In the genomic region with DNA sequence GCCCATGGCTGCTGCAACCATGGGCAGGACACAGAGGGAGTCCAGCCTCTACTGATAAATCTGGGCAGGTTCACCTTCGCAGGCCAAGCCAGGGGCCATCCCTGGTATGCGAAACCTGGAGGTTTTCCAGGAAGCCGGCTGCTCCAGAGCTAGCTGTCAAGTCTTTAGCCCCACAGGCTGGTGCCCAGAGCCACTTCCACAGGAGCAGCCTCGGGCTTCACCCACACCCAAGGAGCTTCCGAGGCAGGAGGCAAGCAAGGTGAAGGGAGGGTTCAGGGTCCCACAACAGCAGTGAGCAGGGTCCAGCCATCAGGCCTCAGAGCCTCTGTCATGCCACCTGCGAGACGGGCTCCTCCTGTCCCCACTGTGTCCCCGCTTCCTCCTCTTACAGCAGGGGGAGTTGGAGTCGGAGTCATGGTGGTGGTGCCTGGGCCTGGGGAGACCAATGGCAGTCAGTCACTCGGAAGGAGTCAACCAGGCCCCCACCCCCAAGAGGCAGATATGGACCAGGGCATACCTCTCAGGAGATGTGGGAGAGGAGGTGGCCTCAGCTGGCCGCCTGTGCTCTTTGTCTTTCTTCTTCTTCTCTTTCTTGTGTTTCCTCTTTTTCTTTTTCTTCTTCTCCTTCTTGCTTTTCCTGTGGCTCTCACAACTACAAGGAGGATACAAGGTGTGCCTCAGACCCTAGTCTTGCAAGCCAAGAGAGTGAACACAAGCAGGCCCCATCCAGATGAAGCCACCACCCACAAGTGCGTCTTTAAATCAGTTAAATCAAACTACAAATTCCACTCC, we compare ENCODE assay signal across 8 cellular contexts. TPM values are rescaled to one million over a fixed set of nuclear protein-coding genes. Genes with fewer than 3 reads are reported as not detected.
DNase-seq lines count a peak whose midpoint lies in the region; ATAC-seq and TF ChIP-seq lines count a peak whose summit lies in the region.

No MANE protein-coding gene starts in this region.

- H3K36me3 Mint-ChIP-seq in activated T-helper 1 cell treated with anti-CD3 and anti-CD28 coated beads, Interleukin-12 subunit alpha, Interleukin-12 subunit beta, Interleukin-2, Interleukin-4 antibody, amounts not matched to agents 30 ng/mL and 10 ng/mL and 1 ng/mL, durations not matched to agents 14 hours and 24 hours and 36 hours (ENCODE audit: low read depth) = peaks cover 18% of the 10 kb centered on the region

- H3K27ac Mint-ChIP-seq in activated T-helper 1 cell treated with anti-CD3 and anti-CD28 coated beads, Interleukin-12 subunit alpha, Interleukin-12 subunit beta, Interleukin-2, Interleukin-4 antibody, amounts not matched to agents 30 ng/mL and 10 ng/mL and 1 ng/mL, durations not matched to agents 14 hours and 24 hours and 36 hours = peak overlapping the region; percentile 86

- no peaks in the 10 kb centered on the region for H3K9me3 Mint-ChIP-seq in activated T-helper 1 cell treated with anti-CD3 and anti-CD28 coated beads, Interleukin-12 subunit alpha, Interleukin-12 subunit beta, Interleukin-2, Interleukin-4 antibody, amounts not matched to agents 30 ng/mL and 10 ng/mL and 1 ng/mL, durations not matched to agents 14 hours and 24 hours and 36 hours

- intact Hi-C loops in activated T-helper 1 cell treated with anti-CD3 and anti-CD28 coated beads, Interleukin-12 subunit alpha, Interleukin-12 subunit beta, Interleukin-2, Interleukin-4 antibody, amounts not matched to agents 30 ng/mL and 10 ng/mL and 1 ng/mL, durations not matched to agents 14 hours and 24 hours and 36 hours (cut with micrococcal nuclease) = no loop called here

- no peaks in the 10 kb centered on the region for H3K27me3 Mint-ChIP-seq in activated T-helper 1 cell treated with anti-CD3 and anti-CD28 coated beads, Interleukin-12 subunit alpha, Interleukin-12 subunit beta, Interleukin-2, Interleukin-4 antibody, amounts not matched to agents 30 ng/mL and 10 ng/mL and 1 ng/mL, durations not matched to agents 14 hours and 24 hours and 36 hours (ENCODE audit: insufficient read depth)

- peaks cover 17% of the 10 kb centered on the region for H3K4me1 Mint-ChIP-seq in activated T-helper 1 cell treated with anti-CD3 and anti-CD28 coated beads, Interleukin-12 subunit alpha, Interleukin-12 subunit beta, Interleukin-2, Interleukin-4 antibody, amounts not matched to agents 30 ng/mL and 10 ng/mL and 1 ng/mL, durations not matched to agents 14 hours and 24 hours and 36 hours (ENCODE audit: low read depth)

- DNase-seq in AG08396 (ENCODE audit: low spot score) = peak; percentile 11
- DNase-seq in GM20000 (ENCODE audit: low spot score) = peak; percentile 10
- no peak for DNase-seq in activated T-helper 1 cell treated with anti-CD3 and anti-CD28 coated beads, Interleukin-12 subunit alpha, Interleukin-12 subunit beta, Interleukin-2, Interleukin-4 antibody, amounts not matched to agents 30 ng/mL and 10 ng/mL and 1 ng/mL, durations not matched to agents 14 hours and 24 hours and 36 hours (ENCODE audit: low spot score)
- DNase-seq in mesenteric fat pad (ENCODE audit: low spot score) = peak; percentile 83
- DNase-seq in SW480 (ENCODE audit: low spot score) = no peak
- DNase-seq in hippocampal formation (lab: John Stamatoyannopoulos, UW) = no peak
- no peak for DNase-seq in C1 segment of cervical spinal cord (lab: John Stamatoyannopoulos, UW)

- TF ChIP-seq CTCF in GM20000 (IDR thresholded peaks at IDR 0.05; ENCODE audit: extremely low read depth, missing control alignments) = no peak

- ATAC-seq in GM18907 (IDR thresholded peaks at IDR 0.05; ENCODE audit: unreplicated experiment) = no peak

- H3K4me3 Mint-ChIP-seq in activated T-helper 1 cell treated with anti-CD3 and anti-CD28 coated beads, Interleukin-12 subunit alpha, Interleukin-12 subunit beta, Interleukin-2, Interleukin-4 antibody, amounts not matched to agents 30 ng/mL and 10 ng/mL and 1 ng/mL, durations not matched to agents 14 hours and 24 hours and 36 hours = peak overlapping the region; percentile 75

RNA-seq across cellular contexts. Expression of a gene that starts 2.1 kb away (rescaled TPM):
- total RNA-seq in activated T-helper 1 cell treated with anti-CD3 and anti-CD28 coated beads, Interleukin-12 subunit alpha, Interleukin-12 subunit beta, Interleukin-2, Interleukin-4 antibody, amounts not matched to agents 30 ng/mL and 10 ng/mL and 1 ng/mL, durations not matched to agents 14 hours and 24 hours and 36 hours = 27.7 and 30.7 TPM in 2 replicates
- 5.6 TPM for total RNA-seq in mesenteric fat pad

RNA-seq across cellular contexts. Expression of a gene that starts 8.1 kb away (rescaled TPM):
- 53.3 and 61.7 TPM in 2 replicates for total RNA-seq in activated T-helper 1 cell treated with anti-CD3 and anti-CD28 coated beads, Interleukin-12 subunit alpha, Interleukin-12 subunit beta, Interleukin-2, Interleukin-4 antibody, amounts not matched to agents 30 ng/mL and 10 ng/mL and 1 ng/mL, durations not matched to agents 14 hours and 24 hours and 36 hours
- total RNA-seq in mesenteric fat pad = 38.9 TPM

RNA-seq across cellular contexts. Expression of a gene that starts 18.5 kb away (rescaled TPM):
- total RNA-seq in activated T-helper 1 cell treated with anti-CD3 and anti-CD28 coated beads, Interleukin-12 subunit alpha, Interleukin-12 subunit beta, Interleukin-2, Interleukin-4 antibody, amounts not matched to agents 30 ng/mL and 10 ng/mL and 1 ng/mL, durations not matched to agents 14 hours and 24 hours and 36 hours = 404 TPM in 2 replicates
- total RNA-seq in mesenteric fat pad = 352 TPM

RNA-seq across cellular contexts. Expression of a gene that starts 39.1 kb away (rescaled TPM):
- 201 and 202 TPM in 2 replicates for total RNA-seq in activated T-helper 1 cell treated with anti-CD3 and anti-CD28 coated beads, Interleukin-12 subunit alpha, Interleukin-12 subunit beta, Interleukin-2, Interleukin-4 antibody, amounts not matched to agents 30 ng/mL and 10 ng/mL and 1 ng/mL, durations not matched to agents 14 hours and 24 hours and 36 hours
- total RNA-seq in mesenteric fat pad = 220 TPM

RNA-seq across cellular contexts. Expression of a gene that starts 48.7 kb away (rescaled TPM):
- 0.61 and 0.93 TPM in 2 replicates for total RNA-seq in activated T-helper 1 cell treated with anti-CD3 and anti-CD28 coated beads, Interleukin-12 subunit alpha, Interleukin-12 subunit beta, Interleukin-2, Interleukin-4 antibody, amounts not matched to agents 30 ng/mL and 10 ng/mL and 1 ng/mL, durations not matched to agents 14 hours and 24 hours and 36 hours
- total RNA-seq in mesenteric fat pad = 2.6 TPM

Comparison
In these comparisons a context has a peak if more than half of its experiments do, and no peak if none do; other contexts are left out.
1. DNase-seq: peak in AG08396 (single experiment), GM20000 (single experiment) and mesenteric fat pad (single experiment); none in activated T-helper 1 cell treated with anti-CD3 and anti-CD28 coated beads, Interleukin-12 subunit alpha, Interleukin-12 subunit beta, Interleukin-2, Interleukin-4 antibody, amounts not matched to agents 30 ng/mL and 10 ng/mL and 1 ng/mL, durations not matched to agents 14 hours and 24 hours and 36 hours (single experiment), SW480 (single experiment), hippocampal formation (0 of 2) and C1 segment of cervical spinal cord (0 of 14).